Comparison of ENCODE assay signal across 28 cellular contexts in genomic region chr15:76114561-76114960, GRCh38. TPM values are rescaled to one million over a fixed set of nuclear protein-coding genes. Genes with fewer than 3 reads are reported as not detected.
"Had no signal": no experiment of that assay in that cellular context is flagged by ENCODE, and none has a peak within 500 bp of the region (broad histone marks: within the 10 kb centered on the region; RNA-seq: fewer than 3 reads in every experiment).

No MANE protein-coding gene starts in this region.

- H3K27ac ChIP-seq: brain microvascular endothelial cell, coronary artery, dorsolateral prefrontal cortex, heart left ventricle, VCaP had no signal

- H3K4me3 ChIP-seq: coronary artery, dorsolateral prefrontal cortex, heart left ventricle had no signal

- H3K4me1 ChIP-seq: heart left ventricle had no signal

- ATAC-seq: activated T-cell treated with anti-CD3 and anti-CD28 coated beads, Interleukin-2, amount 50 U/mL, for 72 hours; esophagus mucosa; heart left ventricle; WTC11 had no signal

- H3K36me3 ChIP-seq: brain microvascular endothelial cell, heart left ventricle had no signal

- DNase-seq: activated CD4-positive, alpha-beta memory T cell treated with anti-CD3 and anti-CD28 coated beads, Interleukin-2, amount 10 ng/mL, durations not matched to agents 7 days and 5 days; activated CD4-positive, alpha-beta T cell treated with anti-CD3 and anti-CD28 coated beads for 1 hour; activated CD4-positive, alpha-beta T cell treated with anti-CD3 and anti-CD28 coated beads for 4 hours; activated CD4-positive, alpha-beta T cell treated with anti-CD3 and anti-CD28 coated beads, Interleukin-2, amount 10 ng/mL, durations not matched to agents 7 days and 5 days; activated CD4-positive, alpha-beta T cell treated with anti-CD3 and anti-CD28 coated beads, Interleukin-2, amount 50 U/mL, for 4 hours; activated CD8-positive, alpha-beta memory T cell treated with anti-CD3 and anti-CD28 coated beads, Interleukin-2, amount 50 U/mL, for 48 hours; activated gamma-delta T cell; activated naive CD4-positive, alpha-beta T cell; activated naive CD4-positive, alpha-beta T cell treated with anti-CD3 and anti-CD28 coated beads, Interleukin-2, amount 50 U/mL, for 16 hours; activated T-cell treated with anti-CD3 and anti-CD28 coated beads for 4 hours; activated T-cell treated with anti-CD3 and anti-CD28 coated beads, Interleukin-2, amount 50 U/mL, for 24 hours; activated T-cell treated with anti-CD3 and anti-CD28 coated beads, Interleukin-2, amount 50 U/mL, for 72 hours; amniotic stem cell; anterior cingulate cortex; brain microvascular endothelial cell; dorsolateral prefrontal cortex; effector memory CD4-positive, alpha-beta T cell; endodermal cell; foreskin fibroblast; glutamatergic neuron; heart left ventricle; T-helper 2 cell had no signal

- H3K27me3 ChIP-seq: brain microvascular endothelial cell, dorsolateral prefrontal cortex had no signal

RNA-seq across cellular contexts. Expression of gene TMEM266, which starts 54.8 kb away (rescaled TPM):
- total RNA-seq: activated CD4-positive, alpha-beta memory T cell treated with anti-CD3 and anti-CD28 coated beads, Interleukin-2, amount 10 ng/mL, durations not matched to agents 7 days and 5 days; activated CD4-positive, alpha-beta T cell treated with anti-CD3 and anti-CD28 coated beads, Interleukin-2, amount 10 ng/mL, durations not matched to agents 7 days and 5 days; activated T-cell treated with anti-CD3 and anti-CD28 coated beads, Interleukin-2, amount 50 U/mL, for 72 hours; cardiac septum; epithelial cell of proximal tubule had no signal
